ENCODE assay signal across 9 cellular contexts in the genomic region with DNA sequence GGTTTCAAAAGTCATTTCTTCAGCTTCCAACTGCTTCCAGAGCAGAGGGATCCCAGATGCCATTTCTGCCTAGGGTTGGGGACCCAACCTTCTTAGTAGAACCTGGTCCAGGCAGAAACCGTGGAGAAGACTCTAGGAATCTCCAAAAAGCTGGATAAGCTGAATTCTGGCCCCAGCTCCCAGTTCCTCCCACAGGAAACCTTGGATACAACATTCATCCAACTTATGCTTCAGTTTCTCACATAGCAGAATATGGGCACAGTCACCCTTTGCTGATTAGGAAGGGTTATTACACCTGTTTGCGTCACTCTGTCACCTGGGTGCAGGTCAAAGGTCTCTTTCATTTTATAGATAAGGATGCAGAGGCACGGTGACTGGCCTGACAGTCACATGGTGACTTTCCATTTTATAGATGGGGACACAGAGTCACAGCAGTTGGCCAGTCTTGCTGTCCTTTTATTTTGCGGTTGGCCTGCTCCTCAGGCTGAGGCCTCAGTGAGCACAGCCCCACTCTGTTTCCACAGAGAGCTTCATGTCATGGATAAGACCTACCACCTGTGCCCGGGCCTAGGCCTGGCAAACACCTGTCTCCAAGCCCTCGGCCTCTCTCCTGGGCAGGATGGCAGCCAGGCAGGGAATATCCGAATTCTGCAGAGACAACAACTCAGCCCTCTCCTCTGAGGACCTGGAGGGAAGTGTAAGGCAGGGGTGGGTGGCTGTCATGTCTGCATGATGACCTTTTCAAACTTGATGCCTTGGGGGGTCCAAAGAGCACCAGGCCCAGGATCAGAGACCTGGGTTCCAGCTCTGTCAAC.
A peak's percentile ranks its signal among the peaks of the same experiment; 100 is the strongest.
DNase-seq lines count a peak whose midpoint lies in the region; ATAC-seq and TF ChIP-seq lines count a peak whose summit lies in the region.
"Had no signal": no experiment of that assay in that cellular context is flagged by ENCODE, and none has a peak within 500 bp of the region (broad histone marks: within the 10 kb centered on the region; RNA-seq: fewer than 3 reads in every experiment).

No MANE protein-coding gene starts in this region.

- peak overlapping the region in 1 of 5 donors; percentile 10 for H3K9ac ChIP-seq in subcutaneous abdominal adipose tissue (ENCODE audit: low read length in 5 of 5)

- H3K4me3 Mint-ChIP-seq in T-helper 2 cell treated with Interferon-gamma antibody and Interleukin-4, amounts not matched to agents 5 μg/mL and 100 μg/mL, for 36 hours: no peak overlapping the region
- peak overlapping the region; percentile 42 for H3K4me3 Mint-ChIP-seq in activated naive CD8-positive, alpha-beta T cell treated with anti-CD3 and anti-CD28 coated beads for 36 hours
- no peak overlapping the region for H3K4me3 Mint-ChIP-seq in memory B cell

- no peaks in the 10 kb centered on the region for H3K9me3 Mint-ChIP-seq in T-helper 2 cell treated with Interferon-gamma antibody and Interleukin-4, amounts not matched to agents 5 μg/mL and 100 μg/mL, for 36 hours
- no peaks in the 10 kb centered on the region for H3K9me3 Mint-ChIP-seq in activated naive CD8-positive, alpha-beta T cell treated with anti-CD3 and anti-CD28 coated beads for 36 hours
- H3K9me3 Mint-ChIP-seq in memory B cell: no peaks in the 10 kb centered on the region

- no peaks in the 10 kb centered on the region for H3K27me3 Mint-ChIP-seq in T-helper 2 cell treated with Interferon-gamma antibody and Interleukin-4, amounts not matched to agents 5 μg/mL and 100 μg/mL, for 36 hours (ENCODE audit: low read depth)
- no peaks in the 10 kb centered on the region for H3K27me3 Mint-ChIP-seq in activated naive CD8-positive, alpha-beta T cell treated with anti-CD3 and anti-CD28 coated beads for 36 hours
- H3K27me3 Mint-ChIP-seq in memory B cell: no peaks in the 10 kb centered on the region

- H3K4me3 ChIP-seq in subcutaneous abdominal adipose tissue (ENCODE audit: low read depth in 1 of 5, low read length in 5 of 5): no peak overlapping the region

- peak overlapping the region; percentile 1 for H3K27ac Mint-ChIP-seq in T-helper 2 cell treated with Interferon-gamma antibody and Interleukin-4, amounts not matched to agents 5 μg/mL and 100 μg/mL, for 36 hours
- peak overlapping the region; percentile 89 for H3K27ac Mint-ChIP-seq in activated naive CD8-positive, alpha-beta T cell treated with anti-CD3 and anti-CD28 coated beads for 36 hours
- peak overlapping the region; percentile 25 for H3K27ac Mint-ChIP-seq in memory B cell

- H3K27ac ChIP-seq in subcutaneous abdominal adipose tissue (ENCODE audit: low read depth, low read length): peak overlapping the region; percentile 41

- peaks cover 25% of the 10 kb centered on the region for H3K4me1 Mint-ChIP-seq in T-helper 2 cell treated with Interferon-gamma antibody and Interleukin-4, amounts not matched to agents 5 μg/mL and 100 μg/mL, for 36 hours (ENCODE audit: low read depth)
- H3K4me1 Mint-ChIP-seq in activated naive CD8-positive, alpha-beta T cell treated with anti-CD3 and anti-CD28 coated beads for 36 hours: peaks cover 77% of the 10 kb centered on the region
- H3K4me1 Mint-ChIP-seq in memory B cell: peaks cover 26% of the 10 kb centered on the region

- no peak for ATAC-seq in memory B cell (ENCODE audit: low read depth)
- ATAC-seq in HG03571 (IDR thresholded peaks at IDR 0.05; ENCODE audit: unreplicated experiment): no peak
- no peak for ATAC-seq in SK-N-SH treated with all-trans-retinoic acid at 6 μM for 48 hours
- ATAC-seq in GM21723 (IDR thresholded peaks at IDR 0.05; ENCODE audit: unreplicated experiment): no peak

- no peaks in the 10 kb centered on the region for H3K36me3 Mint-ChIP-seq in T-helper 2 cell treated with Interferon-gamma antibody and Interleukin-4, amounts not matched to agents 5 μg/mL and 100 μg/mL, for 36 hours (ENCODE audit: low read depth)
- peaks cover 12% of the 10 kb centered on the region for H3K36me3 Mint-ChIP-seq in activated naive CD8-positive, alpha-beta T cell treated with anti-CD3 and anti-CD28 coated beads for 36 hours
- no peaks in the 10 kb centered on the region for H3K36me3 Mint-ChIP-seq in memory B cell

- no peaks in the 10 kb centered on the region for H3K9me3 ChIP-seq in subcutaneous abdominal adipose tissue (ENCODE audit: control insufficient read depth in 5 of 5, low read length in 5 of 5)

- DNase-seq in T-helper 2 cell treated with Interferon-gamma antibody and Interleukin-4, amounts not matched to agents 5 μg/mL and 100 μg/mL, for 36 hours (ENCODE audit: low spot score): no peak
- DNase-seq in T-helper 2 cell (no peak), memory B cell (ENCODE audit: low spot score in 2 of 2) (no peak)
- DNase-seq in activated naive CD8-positive, alpha-beta T cell treated with anti-CD3 and anti-CD28 coated beads for 36 hours: no peak
- DNase-seq: 8988T had no signal

- no peaks in the 10 kb centered on the region for H3K27me3 ChIP-seq in subcutaneous abdominal adipose tissue (ENCODE audit: control insufficient read depth in 5 of 5, insufficient read depth in 4 of 5, low read length in 5 of 5)

- H3K36me3 ChIP-seq in subcutaneous abdominal adipose tissue (ENCODE audit: control insufficient read depth in 5 of 5, insufficient read depth in 5 of 5, low read length in 5 of 5): peaks cover 0 to 69% (median 56%) of the 10 kb centered on the region in 5 donors

- peaks cover 2 to 31% (median 18%) of the 10 kb centered on the region in 5 donors for H3K4me1 ChIP-seq in subcutaneous abdominal adipose tissue (ENCODE audit: control insufficient read depth in 5 of 5, insufficient read depth in 5 of 5, low read length in 5 of 5)

TF ChIP-seq in SK-N-SH treated with all-trans-retinoic acid at 6 μM for 48 hours, 23 proteins besides CTCF, POLR2A, EP300 and RAD21:
- no peak for TF ChIP-seq GLIS3 (CRISPR knock-in tag; IDR thresholded peaks at IDR 0.05)
- no peak for TF ChIP-seq SNAI2 (CRISPR knock-in tag; IDR thresholded peaks at IDR 0.05)
- TF ChIP-seq, protein P1, sequence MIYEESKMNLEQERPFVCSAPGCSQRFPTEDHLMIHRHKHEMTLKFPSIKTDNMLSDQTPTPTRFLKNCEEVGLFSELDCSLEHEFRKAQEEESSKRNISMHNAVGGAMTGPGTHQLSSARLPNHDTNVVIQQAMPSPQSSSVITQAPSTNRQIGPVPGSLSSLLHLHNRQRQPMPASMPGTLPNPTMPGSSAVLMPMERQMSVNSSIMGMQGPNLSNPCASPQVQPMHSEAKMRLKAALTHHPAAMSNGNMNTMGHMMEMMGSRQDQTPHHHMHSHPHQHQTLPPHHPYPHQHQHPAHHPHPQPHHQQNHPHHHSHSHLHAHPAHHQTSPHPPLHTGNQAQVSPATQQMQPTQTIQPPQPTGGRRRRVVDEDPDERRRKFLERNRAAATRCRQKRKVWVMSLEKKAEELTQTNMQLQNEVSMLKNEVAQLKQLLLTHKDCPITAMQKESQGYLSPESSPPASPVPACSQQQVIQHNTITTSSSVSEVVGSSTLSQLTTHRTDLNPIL (CRISPR knock-in tag; IDR thresholded peaks at IDR 0.05; ENCODE audit: low read depth): no peak
- no peak for TF ChIP-seq ISL1 (CRISPR knock-in tag; IDR thresholded peaks at IDR 0.05)
- TF ChIP-seq ZC3H10 (CRISPR knock-in tag; IDR thresholded peaks at IDR 0.05): no peak

Comparison
In these comparisons a context has a peak if more than half of its experiments do, and no peak if none do; other contexts are left out.
1. H3K27ac Mint-ChIP-seq: peak in every context shown above with its lines; median percentile 89 in activated naive CD8-positive, alpha-beta T cell treated with anti-CD3 and anti-CD28 coated beads for 36 hours; 25 in memory B cell; 1 in T-helper 2 cell treated with Interferon-gamma antibody and Interleukin-4, amounts not matched to agents 5 μg/mL and 100 μg/mL, for 36 hours.